In the genomic region with DNA sequence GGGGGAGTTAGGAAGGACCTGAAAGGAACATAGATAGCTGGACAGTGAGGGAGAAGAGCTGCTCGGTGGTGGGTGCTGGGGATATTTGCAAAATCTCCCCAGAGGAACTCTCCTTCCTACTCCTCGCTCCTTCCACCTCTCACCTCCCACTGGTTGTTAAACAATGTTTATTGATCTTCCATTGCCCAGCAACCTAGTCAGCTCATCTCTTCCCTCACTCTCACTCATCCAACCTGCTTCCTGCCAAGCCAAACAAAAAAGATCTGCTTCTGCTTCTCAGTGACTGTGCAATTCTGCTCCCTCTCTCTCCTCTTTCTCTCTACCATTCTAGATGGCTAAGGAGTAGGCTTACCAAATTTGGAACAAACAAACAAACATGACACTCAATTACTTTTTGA, we compare ENCODE assay signal across 10 cellular contexts.
DNase-seq lines count a peak whose midpoint lies in the region; ATAC-seq and TF ChIP-seq lines count a peak whose summit lies in the region.
"Had no signal": no experiment of that assay in that cellular context is flagged by ENCODE, and none has a peak within 500 bp of the region (broad histone marks: within the 10 kb centered on the region; RNA-seq: fewer than 3 reads in every experiment).

No MANE protein-coding gene starts in this region.

- ATAC-seq in sciatic nerve: peak; percentile 71
- ATAC-seq in GM21447 (IDR thresholded peaks at IDR 0.05; ENCODE audit: unreplicated experiment): no peak
- no peak for ATAC-seq in GM18867 (IDR thresholded peaks at IDR 0.05; ENCODE audit: unreplicated experiment)

- H3K4me3 Mint-ChIP-seq in progenitor cell of endocrine pancreas (ENCODE audit: low read depth): no peak overlapping the region

- H3K27ac Mint-ChIP-seq in progenitor cell of endocrine pancreas: no peak overlapping the region

- H3K9me3 Mint-ChIP-seq in progenitor cell of endocrine pancreas (ENCODE audit: low read depth): peaks cover 4% of the 10 kb centered on the region

- no peaks in the 10 kb centered on the region for H3K36me3 Mint-ChIP-seq in progenitor cell of endocrine pancreas (ENCODE audit: insufficient read depth)

- peaks cover 8% of the 10 kb centered on the region for H3K27me3 Mint-ChIP-seq in progenitor cell of endocrine pancreas

- H3K4me3 ChIP-seq in epithelial cell of proximal tubule (ENCODE audit: low read depth, low read length): no peak overlapping the region

- TF ChIP-seq CTCF in epithelial cell of proximal tubule (conservative IDR thresholded peaks at IDR 0.05; ENCODE audit: low read depth, low read length) (no peak), progenitor cell of endocrine pancreas (IDR thresholded peaks at IDR 0.05; ENCODE audit: unreplicated experiment) (no peak)

- DNase-seq in ELR (ENCODE audit: low read depth) (peak; percentile 58), NOMO-1 treated with dmso at 0.1 percent for 144 hours (lab: John Stamatoyannopoulos, UW; ENCODE audit: unreplicated experiment) (peak; percentile 41), epithelial cell of proximal tubule (ENCODE audit: low read depth) (peak; percentile 78), sciatic nerve (ENCODE audit: low spot score) (no peak), progenitor cell of endocrine pancreas (ENCODE audit: low spot score, unreplicated experiment) (no peak)
- no peak for DNase-seq in activated CD4-positive, alpha-beta T cell treated with anti-CD3 and anti-CD28 coated beads, Interleukin-2, amount 50 U/mL, for 4 hours
- DNase-seq: activated effector memory CD4-positive, alpha-beta T cell treated with Interleukin-2 at 50 U/mL for 16 hours; NCI-H2081 treated with DMSO at 0.1 percent for 48 hours had no signal

- peaks cover 16% of the 10 kb centered on the region for H3K4me1 Mint-ChIP-seq in progenitor cell of endocrine pancreas (ENCODE audit: low read depth)

- intact Hi-C loops in sciatic nerve (cut with DNase I): no loop called here

Comparison
In these comparisons a context has a peak if more than half of its experiments do, and no peak if none do; other contexts are left out.
1. DNase-seq: peak in ELR (single experiment), NOMO-1 treated with dmso at 0.1 percent for 144 hours (single experiment) and epithelial cell of proximal tubule (single experiment); none in sciatic nerve (single experiment), progenitor cell of endocrine pancreas (single experiment) and activated CD4-positive, alpha-beta T cell treated with anti-CD3 and anti-CD28 coated beads, Interleukin-2, amount 50 U/mL, for 4 hours (0 of 2).